ENCODE assay signal across 8 cellular contexts in the genomic region with DNA sequence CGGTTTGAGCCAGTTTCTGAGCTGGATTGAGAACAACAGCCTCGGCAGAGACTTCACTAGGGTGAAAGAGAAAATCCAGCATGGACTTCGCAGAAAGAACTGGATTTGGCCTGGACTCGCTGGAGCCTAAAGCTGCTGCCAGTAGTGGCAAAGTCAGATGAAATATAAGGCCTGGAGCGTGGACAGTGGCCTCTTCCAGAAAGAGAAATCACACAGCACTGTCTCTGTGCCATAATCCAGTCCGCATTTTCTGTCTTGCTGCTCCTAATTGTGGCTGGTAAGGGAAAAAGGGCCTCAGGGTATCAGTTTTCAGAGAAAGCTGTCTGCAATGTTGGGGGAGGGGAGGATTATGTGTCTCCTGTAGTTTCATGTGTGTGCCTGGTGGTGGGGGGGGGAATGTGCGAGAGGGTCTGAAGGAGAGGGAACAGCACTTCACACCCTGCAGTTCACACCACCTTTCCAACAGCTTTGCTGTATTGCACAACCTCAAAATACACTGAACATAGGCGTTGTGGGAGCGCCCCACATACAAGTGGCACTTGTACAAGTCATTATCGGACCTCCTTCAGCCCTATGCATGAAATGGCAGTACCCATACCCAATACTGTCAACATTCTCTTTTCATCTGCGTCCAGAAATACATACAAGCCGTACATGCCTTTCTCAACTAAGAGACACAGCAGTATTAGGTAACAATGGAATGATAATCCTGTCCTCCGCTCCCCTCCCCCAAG.
DNase-seq lines count a peak whose midpoint lies in the region; ATAC-seq and TF ChIP-seq lines count a peak whose summit lies in the region.

No MANE protein-coding gene starts in this region.

- H3K4me1 Mint-ChIP-seq in T-cell: peaks cover 57 to 58% (median 57%) of the 10 kb centered on the region in 3 donors

- POLR2A ChIA-PET in HEK293 (lab: Yijun Ruan, JAX): interaction anchor here (0.6 to 2.2 kb wide), 7 partner anchors 63 to 545 kb away, joined by 3 to 26 read pairs (median 6); partner anchors contain the start of genes ATF7IP, C12orf60 and WBP11
- POLR2A ChIA-PET in T-cell (lab: Charles Lee): interaction anchor here (0.6 to 1.5 kb wide), 4 partner anchors 107 to 174 kb away, joined by 3 to 5 read pairs (median 4); partner anchors contain the start of gene ATF7IP (in 1 of the 2)

- intact Hi-C loops in psoas muscle (cut with DNase I): loop anchor here in 1 of 2 donors (2.0 kb wide), 1 partner anchor 109 kb away; no protein-coding TSS in a partner anchor

- H3K4me3 ChIP-seq in HEK293 (ENCODE audit: low read depth, low read length) (no peak overlapping the region), right atrium auricular region (peak overlapping the region in 1 of 2 donors; percentile 31), psoas muscle (peak overlapping the region; percentile 25)

- WGBS in psoas muscle, 3 donors: 9 to 17% (median 14%) methylated on average over 13 of the region's 13 CpGs

- peaks cover 0 to 4% (median 4%) of the 10 kb centered on the region in 3 donors for H3K9me3 Mint-ChIP-seq in T-cell

- CTCF ChIA-PET in HEK293 (lab: Yijun Ruan, JAX) (interaction anchor here (0.6 to 2.3 kb wide), 8 partner anchors 58 to 196 kb away, joined by 3 to 14 read pairs (median 4); partner anchors contain the start of gene ATF7IP), T-cell (lab: Charles Lee) (interaction anchor here (0.5 to 2.3 kb wide), 11 partner anchors 20 to 536 kb away, joined by 3 to 12 read pairs (median 4); partner anchors contain the start of gene ATF7IP (in 2 of the 2))

- H3K36me3 ChIP-seq in HEK293 (ENCODE audit: control insufficient read depth in 2 of 2, insufficient read depth in 1 of 2, low read length in 2 of 2) (no peaks in the 10 kb centered on the region), right atrium auricular region (no peaks in the 10 kb centered on the region), psoas muscle (ENCODE audit: insufficient read depth in 1 of 2, low read depth in 1 of 2) (no peaks in the 10 kb centered on the region)

- H3K4me1 ChIP-seq in HEK293 (ENCODE audit: control insufficient read depth, insufficient read depth, low read length): peaks cover 9% of the 10 kb centered on the region
- peaks cover 0 to 55% of the 10 kb centered on the region in 2 donors for H3K4me1 ChIP-seq in right atrium auricular region
- H3K4me1 ChIP-seq in psoas muscle: peaks cover 35% of the 10 kb centered on the region

- H3K4me3 Mint-ChIP-seq in T-cell: peak overlapping the region; percentile 60 to 71 (median 60)

- H3K27me3 ChIP-seq in right atrium auricular region (no peaks in the 10 kb centered on the region), psoas muscle (ENCODE audit: insufficient read depth in 3 of 3, low read length in 2 of 3) (no peaks in the 10 kb centered on the region)

- H3K9me3 ChIP-seq in HEK293 (ENCODE audit: control insufficient read depth, insufficient read depth, low read depth, low read length): no peaks in the 10 kb centered on the region
- H3K9me3 ChIP-seq in right atrium auricular region: no peaks in the 10 kb centered on the region
- H3K9me3 ChIP-seq in psoas muscle: no peaks in the 10 kb centered on the region

- H3K27ac Mint-ChIP-seq in T-cell: peak overlapping the region; percentile 98

- TF ChIP-seq CTCF in HEK293 (tag by site-specific recombination; IDR thresholded peaks at IDR 0.05) (0 out of 2 replicates have a peak, but pooled peaks have one; percentile 44), right atrium auricular region (IDR thresholded peaks at IDR 0.05) (no peak), psoas muscle (IDR thresholded peaks at IDR 0.05) (no peak)

- peak; percentile 94 for DNase-seq in Daoy (ENCODE audit: low read depth)
- DNase-seq in NCI-H1092 treated with DMSO at 0.1 percent for 48 hours (lab: John Stamatoyannopoulos, UW): peak; percentile 99
- DNase-seq in T-cell: peak in 33 of 34 experiments; percentile 52 to 85 (median 75)
- peak; percentile 12 to 96 (median 80) for DNase-seq in amygdala (lab: John Stamatoyannopoulos, UW)
- DNase-seq in right atrium auricular region (ENCODE audit: low spot score): peak; percentile 97
- DNase-seq in psoas muscle: peak; percentile 86 to 92
- peak; percentile 97 for DNase-seq in ureter (ENCODE audit: low spot score)

- no peaks in the 10 kb centered on the region for H3K36me3 Mint-ChIP-seq in T-cell

- H3K27ac ChIP-seq in HEK293 (ENCODE audit: extremely low read depth, low read depth, low read length) (peak overlapping the region; percentile 48), right atrium auricular region (peak overlapping the region; percentile 86 to 87), psoas muscle (peak overlapping the region; percentile 75)

- peak; percentile 48 to 67 (median 53) for ATAC-seq in T-cell (replicated peaks in 1 of 4)
- peak; percentile 80 to 86 (median 83) for ATAC-seq in psoas muscle

- no peaks in the 10 kb centered on the region for H3K27me3 Mint-ChIP-seq in T-cell

TF ChIP-seq in HEK293, 187 proteins besides CTCF, POLR2A, EP300 and RAD21 (continues in another document):
- TF ChIP-seq ZNF626 (tag by site-specific recombination; IDR thresholded peaks at IDR 0.05) (peak; percentile 95; the same call in 1 of the 2 replicates), ZNF221 (tag by site-specific recombination; IDR thresholded peaks at IDR 0.05; ENCODE audit: borderline replicate concordance) (0 out of 2 replicates have a peak, but pooled peaks have one; percentile 59), WT1 (tag by site-specific recombination; IDR thresholded peaks at IDR 0.05) (peak; percentile 59), ZNF510 (tag by site-specific recombination; IDR thresholded peaks at IDR 0.05; ENCODE audit: insufficient replicate concordance) (peak; percentile 73), ZSCAN5A (tag by site-specific recombination; IDR thresholded peaks at IDR 0.05) (peak; percentile 86), ZNF776 (tag by site-specific recombination; IDR thresholded peaks at IDR 0.05; ENCODE audit: borderline replicate concordance) (no peak), ZFHX2 (tag by site-specific recombination; conservative IDR thresholded peaks at IDR 0.05) (no peak), ZNF398 (tag by site-specific recombination; IDR thresholded peaks at IDR 0.05) (peak; percentile 96), MZF1 (tag by site-specific recombination; IDR thresholded peaks at IDR 0.05; ENCODE audit: borderline replicate concordance) (peak; percentile 85; the same call in 1 of the 2 replicates), ZNF76 (tag by site-specific recombination; IDR thresholded peaks at IDR 0.05; ENCODE audit: borderline replicate concordance, low read depth) (peak; percentile 74; the same call in 1 of the 2 replicates), ZNF266 (tag by site-specific recombination; IDR thresholded peaks at IDR 0.05; ENCODE audit: low read depth) (no peak), ZNF530 (tag by site-specific recombination; IDR thresholded peaks at IDR 0.05; ENCODE audit: low read depth) (no peak)
- TF ChIP-seq, protein P1, sequence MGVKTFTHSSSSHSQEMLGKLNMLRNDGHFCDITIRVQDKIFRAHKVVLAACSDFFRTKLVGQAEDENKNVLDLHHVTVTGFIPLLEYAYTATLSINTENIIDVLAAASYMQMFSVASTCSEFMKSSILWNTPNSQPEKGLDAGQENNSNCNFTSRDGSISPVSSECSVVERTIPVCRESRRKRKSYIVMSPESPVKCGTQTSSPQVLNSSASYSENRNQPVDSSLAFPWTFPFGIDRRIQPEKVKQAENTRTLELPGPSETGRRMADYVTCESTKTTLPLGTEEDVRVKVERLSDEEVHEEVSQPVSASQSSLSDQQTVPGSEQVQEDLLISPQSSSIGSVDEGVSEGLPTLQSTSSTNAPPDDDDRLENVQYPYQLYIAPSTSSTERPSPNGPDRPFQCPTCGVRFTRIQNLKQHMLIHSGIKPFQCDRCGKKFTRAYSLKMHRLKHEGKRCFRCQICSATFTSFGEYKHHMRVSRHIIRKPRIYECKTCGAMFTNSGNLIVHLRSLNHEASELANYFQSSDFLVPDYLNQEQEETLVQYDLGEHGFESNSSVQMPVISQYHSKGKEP (tag by site-specific recombination; IDR thresholded peaks at IDR 0.05): peak; percentile 97
